14 cellular contexts compared by ENCODE assay signal in genomic region chr1:43983253-43983904, GRCh38.
"Had no signal": no experiment of that assay in that cellular context is flagged by ENCODE, and none has a peak within 500 bp of the region (broad histone marks: within the 10 kb centered on the region; RNA-seq: fewer than 3 reads in every experiment).

No MANE protein-coding gene starts in this region.

- ATAC-seq: activated CD4-positive, CD25-positive, alpha-beta regulatory T cell treated with anti-CD3 and anti-CD28 coated beads, Interleukin-2, amount 50 U/mL, for 24 hours; left ventricle myocardium superior; natural killer cell treated with Interleukin-12 subunit alpha and Interleukin-12 subunit beta and Interleukin-15 and Interleukin-18, amount 100 ng/mL, for 72 hours; pancreas; upper lobe of right lung had no signal

- H3K27ac Mint-ChIP-seq: natural killer cell treated with Interleukin-12 subunit alpha and Interleukin-12 subunit beta and Interleukin-15 and Interleukin-18, amount 100 ng/mL, for 72 hours; stimulated activated naive CD8-positive, alpha-beta T cell treated with anti-CD3 and anti-CD28 coated beads, Interleukin-15, Interleukin-2, amounts not matched to agents 100 ng/mL and 50 ng/mL, for 24 hours had no signal

- H3K27me3 ChIP-seq: esophagus muscularis mucosa, hepatocyte, pancreas, suprapubic skin, upper lobe of right lung had no signal

- H2AFZ ChIP-seq: hepatocyte had no signal

- H3K27me3 Mint-ChIP-seq: natural killer cell treated with Interleukin-12 subunit alpha and Interleukin-12 subunit beta and Interleukin-15 and Interleukin-18, amount 100 ng/mL, for 72 hours; stimulated activated naive CD8-positive, alpha-beta T cell treated with anti-CD3 and anti-CD28 coated beads, Interleukin-15, Interleukin-2, amounts not matched to agents 100 ng/mL and 50 ng/mL, for 24 hours had no signal

- H3K36me3 ChIP-seq: pancreas, upper lobe of right lung had no signal

- H3K4me3 Mint-ChIP-seq: natural killer cell treated with Interleukin-12 subunit alpha and Interleukin-12 subunit beta and Interleukin-15 and Interleukin-18, amount 100 ng/mL, for 72 hours; stimulated activated naive CD8-positive, alpha-beta T cell treated with anti-CD3 and anti-CD28 coated beads, Interleukin-15, Interleukin-2, amounts not matched to agents 100 ng/mL and 50 ng/mL, for 24 hours had no signal

- H3K9me3 Mint-ChIP-seq: natural killer cell treated with Interleukin-12 subunit alpha and Interleukin-12 subunit beta and Interleukin-15 and Interleukin-18, amount 100 ng/mL, for 72 hours; stimulated activated naive CD8-positive, alpha-beta T cell treated with anti-CD3 and anti-CD28 coated beads, Interleukin-15, Interleukin-2, amounts not matched to agents 100 ng/mL and 50 ng/mL, for 24 hours had no signal

- H3K27ac ChIP-seq: esophagus muscularis mucosa, hepatocyte, pancreas, skin epidermis, suprapubic skin, upper lobe of right lung had no signal

- H3K9me3 ChIP-seq: esophagus muscularis mucosa, pancreas, suprapubic skin, upper lobe of right lung had no signal

- H3K4me3 ChIP-seq: esophagus muscularis mucosa, hepatocyte, pancreas, skin epidermis, suprapubic skin, upper lobe of right lung had no signal

- H3K4me2 ChIP-seq: hepatocyte had no signal

- DNase-seq: activated naive CD4-positive, alpha-beta T cell treated with Interleukin-2 at 50 U/mL for 16 hours; activated T-cell treated with anti-CD3 and anti-CD28 coated beads for 4 hours; islet precursor cell; left ventricle myocardium superior; mesenchymal stem cell; pancreas had no signal
